Comparison of ENCODE assay signal across 8 cellular contexts in the genomic region with DNA sequence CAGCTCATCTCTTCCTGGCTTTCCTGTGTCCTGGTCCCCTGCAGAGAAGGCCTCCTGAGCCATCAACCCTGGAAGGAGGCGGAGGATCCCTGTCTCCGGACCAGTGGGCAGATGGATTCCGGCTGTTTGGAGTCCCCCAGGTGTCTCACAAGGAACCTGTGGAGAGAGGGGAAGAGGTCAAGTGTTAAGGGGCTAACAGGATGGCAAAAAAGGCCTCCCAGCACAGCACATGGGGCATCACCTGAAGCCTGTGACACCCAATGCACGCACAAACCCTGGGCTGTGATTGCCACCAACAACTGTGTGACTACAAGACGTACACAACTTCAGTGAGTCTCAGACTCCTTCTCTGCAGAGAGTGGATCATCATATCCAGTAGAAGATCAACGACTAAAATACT.
A peak's percentile ranks its signal among the peaks of the same experiment; 100 is the strongest.
DNase-seq lines count a peak whose midpoint lies in the region; ATAC-seq, FAIRE-seq and TF ChIP-seq lines count a peak whose summit lies in the region.
"Not testable (repeated sequence)": the region's sequence is repeated elsewhere in the genome, so short reads cannot be mapped to it uniquely, and the experiment has no call there.

No MANE protein-coding gene starts in this region.

- not testable (repeated sequence) for H4K5ac ChIP-seq in H1 (ENCODE audit: insufficient read length, low read depth, low read length)

- H3K36me3 Mint-ChIP-seq in chondrocyte (ENCODE audit: low read depth); osteocyte (ENCODE audit: unreplicated experiment): not testable (repeated sequence)

- H2BK12ac ChIP-seq in H1 (ENCODE audit: low read depth, low read length), result not testable (repeated sequence)

- H3K9me3 ChIP-seq in H1 (ENCODE audit: insufficient read depth in 2 of 2, low read depth in 1 of 2, low read length in 1 of 2) (peaks cover 60 to 93% of the 10 kb centered on the region in 2 experiments), iPS-18c (ENCODE audit: control insufficient read depth, insufficient read depth, low read length) (peaks cover 29% of the 10 kb centered on the region)
- not testable (repeated sequence) for H3K9me3 ChIP-seq in right atrium auricular region; lung (ENCODE audit: control insufficient read depth in 2 of 2, insufficient read depth in 1 of 2, low read length in 1 of 2)

- not testable (repeated sequence) for H2BK120ac ChIP-seq in H1 (replicated peaks; ENCODE audit: low read depth, low read length)

- H3K27me3 Mint-ChIP-seq in chondrocyte (ENCODE audit: low read depth); osteocyte (ENCODE audit: unreplicated experiment): not testable (repeated sequence)

- not testable (repeated sequence) for H3K9ac ChIP-seq in H1 (replicated peaks in 1 of 4; ENCODE audit: extremely low read depth in 1 of 4, low read depth in 3 of 4, low read length in 3 of 4)

- H2BK20ac ChIP-seq in H1 (ENCODE audit: low read length), result not testable (repeated sequence)

- 84% methylated on average over 6 of the region's 6 CpGs; no CpG with 5 or more reads in 1 of the 2 experiments for WGBS in H1 (ENCODE audit: extremely low coverage in 1 of 2, insufficient coverage in 1 of 2, insufficient read length in 1 of 2, insufficient replicate concordance in 2 of 2, low coverage in 1 of 2, low lambda C conversion rate in 2 of 2, missing lambda C conversion rate in 1 of 2), 2 experiments
- 77 to 83% methylated on average over 6 of the region's 6 CpGs for WGBS in lung, 2 donors

- H3K79me1 ChIP-seq in H1 (ENCODE audit: low read depth, low read length), result not testable (repeated sequence)

- H3K14ac ChIP-seq in H1 (ENCODE audit: insufficient read length), result not testable (repeated sequence)

- not testable (repeated sequence) for H4K91ac ChIP-seq in H1 (replicated peaks; ENCODE audit: insufficient read length, low read length)

- not testable (repeated sequence) for H3K4me2 ChIP-seq in H1 (ENCODE audit: insufficient read depth in 1 of 2, low read depth in 2 of 2, low read length in 2 of 2)

- TF ChIP-seq EP300 in H1 (IDR thresholded peaks at IDR 0.05; ENCODE audit: borderline replicate concordance in 1 of 2, low read depth in 2 of 2, low read length in 2 of 2), result not testable (repeated sequence)

- H3K23me2 ChIP-seq in H1 (ENCODE audit: low read depth, low read length), result not testable (repeated sequence)

- TF ChIP-seq CTCF in bronchial epithelial cell (IDR thresholded peaks at IDR 0.05; ENCODE audit: insufficient read depth, low read length, severe bottlenecking); chondrocyte (IDR thresholded peaks at IDR 0.05); H1 (IDR thresholded peaks at IDR 0.05; ENCODE audit: control extremely low read depth in 1 of 3, insufficient read depth in 1 of 3, low read depth in 1 of 3, low read length in 3 of 3); right atrium auricular region (IDR thresholded peaks at IDR 0.05); lung (IDR thresholded peaks at IDR 0.05; ENCODE audit: control extremely low read depth, extremely low read depth); osteocyte (IDR thresholded peaks at IDR 0.05): not testable (repeated sequence)

- TF ChIP-seq RAD21 in H1 (IDR thresholded peaks at IDR 0.05 in 1 of 2, conservative IDR thresholded peaks at IDR 0.05 in 1 of 2; ENCODE audit: low read depth in 2 of 2, low read length in 2 of 2), result not testable (repeated sequence)

- H3K4me3 Mint-ChIP-seq in chondrocyte (ENCODE audit: unreplicated experiment); osteocyte (ENCODE audit: unreplicated experiment): not testable (repeated sequence)

- H2AFZ ChIP-seq in H1 (ENCODE audit: low read length), result not testable (repeated sequence)

- DNase-seq in bronchial epithelial cell (ENCODE audit: low read depth); H1 (ENCODE audit: low read depth in 1 of 2, low spot score in 2 of 2): not testable (repeated sequence)
- DNase-seq in chondrocyte (ENCODE audit: low spot score) (peak; percentile 30), right atrium auricular region (ENCODE audit: low spot score) (peak; percentile 34), islet precursor cell (peak; percentile 40), lung (ENCODE audit: low spot score) (peak; percentile 20), osteocyte (ENCODE audit: extremely low spot score, unreplicated experiment) (peak; percentile 71)

- CTCF ChIA-PET in H1 (lab: Charles Lee; ENCODE audit: partially characterized antibody), result not testable (repeated sequence)

- H3K23ac ChIP-seq in H1 (ENCODE audit: insufficient read length), result not testable (repeated sequence)

- H2BK5ac ChIP-seq in H1 (ENCODE audit: low read depth, low read length), result not testable (repeated sequence)

- not testable (repeated sequence) for H3K27ac Mint-ChIP-seq in chondrocyte (ENCODE audit: unreplicated experiment); osteocyte (ENCODE audit: unreplicated experiment)

- H2AK5ac ChIP-seq in H1 (ENCODE audit: low read depth, low read length), result not testable (repeated sequence)

- not testable (repeated sequence) for ATAC-seq in lung (ENCODE audit: insufficient read depth, low FRiP score)

- POLR2A ChIA-PET in H1 (lab: Charles Lee; ENCODE audit: partially characterized antibody), result not testable (repeated sequence)

- H3K36me3 ChIP-seq in bronchial epithelial cell (ENCODE audit: control insufficient read depth, insufficient read depth, low read length); H1 (ENCODE audit: control insufficient read depth in 2 of 4, insufficient read depth in 4 of 4, low read length in 3 of 4); right atrium auricular region; lung (ENCODE audit: control insufficient read depth in 2 of 2, insufficient read depth in 2 of 2, low read length in 2 of 2): not testable (repeated sequence)

- not testable (repeated sequence) for H2BK15ac ChIP-seq in H1 (ENCODE audit: low read length)

- FAIRE-seq in bronchial epithelial cell (lab: Jason Lieb, UNC), result peak; percentile 100
- not testable (repeated sequence) for FAIRE-seq in H1 (lab: Jason Lieb, UNC)

- not testable (repeated sequence) for H3K4me1 Mint-ChIP-seq in chondrocyte (ENCODE audit: low read depth); osteocyte (ENCODE audit: unreplicated experiment)

- not testable (repeated sequence) for H3K79me2 ChIP-seq in H1 (ENCODE audit: control insufficient read depth in 1 of 2, insufficient read depth in 2 of 2, low read length in 2 of 2)

- H3K18ac ChIP-seq in H1 (ENCODE audit: extremely low read depth, low read length), result not testable (repeated sequence)

- not testable (repeated sequence) for H4K20me1 ChIP-seq in H1 (replicated peaks in 1 of 2; ENCODE audit: control insufficient read depth in 1 of 2, insufficient read depth in 2 of 2, low read length in 2 of 2)

- not testable (repeated sequence) for H4K8ac ChIP-seq in H1 (ENCODE audit: extremely low read depth, insufficient read depth, low read length)

- H3K56ac ChIP-seq in H1 (replicated peaks; ENCODE audit: insufficient read length, low read depth, low read length), result peak overlapping the region; percentile 59

- not testable (repeated sequence) for TF ChIP-seq POLR2A in H1 (IDR thresholded peaks at IDR 0.05; ENCODE audit: control extremely low read depth in 1 of 2, low read depth in 2 of 2, low read length in 2 of 2)

- not testable (repeated sequence) for H3K4me3 ChIP-seq in bronchial epithelial cell (ENCODE audit: low read depth, low read length); H1 (ENCODE audit: extremely low read depth in 1 of 4, insufficient read depth in 2 of 4, low read depth in 3 of 4, low read length in 4 of 4); right atrium auricular region; lung
- H3K4me3 ChIP-seq in iPS-18c (ENCODE audit: insufficient read depth, low read depth, low read length), result peak overlapping the region; percentile 3; the same call in 1 of the 2 replicates

- H3K27me3 ChIP-seq in bronchial epithelial cell (ENCODE audit: control insufficient read depth, insufficient read depth, low read length); H1 (replicated peaks in 1 of 4; ENCODE audit: control insufficient read depth in 3 of 4, extremely low read depth in 1 of 4, insufficient read depth in 3 of 4, low read length in 3 of 4); right atrium auricular region; lung (ENCODE audit: control insufficient read depth, insufficient read depth): not testable (repeated sequence)

- H3K4ac ChIP-seq in H1 (replicated peaks; ENCODE audit: insufficient read length, low read depth, low read length), result not testable (repeated sequence)

- not testable (repeated sequence) for H3K4me1 ChIP-seq in H1 (replicated peaks in 1 of 4; ENCODE audit: control insufficient read depth in 3 of 4, insufficient read depth in 4 of 4, low read length in 3 of 4); right atrium auricular region; lung (ENCODE audit: control insufficient read depth in 2 of 2, insufficient read depth in 2 of 2, low read length in 2 of 2)

- H3K27ac ChIP-seq in H1 (ENCODE audit: low read depth, low read length); right atrium auricular region; lung (ENCODE audit: low read depth in 1 of 2, low read length in 1 of 2): not testable (repeated sequence)

- H3K9me3 Mint-ChIP-seq in chondrocyte (ENCODE audit: low read depth) (peaks cover 38% of the 10 kb centered on the region), osteocyte (ENCODE audit: unreplicated experiment) (peaks cover 39% of the 10 kb centered on the region)
